In the genomic region with DNA sequence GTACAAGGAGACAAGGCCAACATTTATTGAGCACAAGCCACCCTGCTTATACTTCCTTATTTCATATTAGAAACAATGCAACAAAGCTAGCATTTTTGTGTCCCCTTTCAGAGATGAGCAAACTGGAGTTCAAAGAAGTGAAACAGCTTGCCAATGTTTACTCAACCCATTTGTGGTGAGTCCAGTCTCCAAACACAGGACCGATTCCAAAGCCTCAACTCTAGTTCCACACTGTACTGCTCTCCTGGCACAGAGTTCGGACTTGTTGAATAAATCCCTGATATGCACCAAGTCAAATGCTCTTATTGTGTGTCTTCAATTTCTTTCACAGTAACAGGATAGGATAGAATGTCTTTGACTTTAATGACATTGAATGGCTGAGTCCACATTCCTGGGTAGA, we compare ENCODE assay signal across 18 cellular contexts.
"Had no signal": no experiment of that assay in that cellular context is flagged by ENCODE, and none has a peak within 500 bp of the region (broad histone marks: within the 10 kb centered on the region; RNA-seq: fewer than 3 reads in every experiment).

No MANE protein-coding gene starts in this region.

- DNase-seq: activated CD4-positive, alpha-beta T cell treated with anti-CD3 and anti-CD28 coated beads, Interleukin-2, amount 50 U/mL, for 1 hour; activated CD8-positive, alpha-beta memory T cell treated with anti-CD3 and anti-CD28 coated beads for 24 hours; activated gamma-delta T cell treated with Interleukin-2 at 50 U/mL for 16 hours; activated naive CD8-positive, alpha-beta T cell treated with anti-CD3 and anti-CD28 coated beads for 36 hours; aorta; endodermal cell; left colon; mammary epithelial cell; naive B cell; retina; stimulated activated CD4-positive, alpha-beta T cell treated with anti-CD3 and anti-CD28 coated beads, Interleukin-15, amount 100 ng/mL, for 24 hours; stimulated activated CD4-positive, alpha-beta T cell treated with anti-CD3 and anti-CD28 coated beads, Interleukin-4, amount 100 ng/mL, for 1 hour; stimulated activated naive CD4-positive, alpha-beta T cell; T-helper 9 cell had no signal

- H3K9me3 Mint-ChIP-seq: activated naive CD8-positive, alpha-beta T cell treated with anti-CD3 and anti-CD28 coated beads for 36 hours; endodermal cell; type B pancreatic cell had no signal

- H3K36me3 Mint-ChIP-seq: activated naive CD8-positive, alpha-beta T cell treated with anti-CD3 and anti-CD28 coated beads for 36 hours; naive B cell; type B pancreatic cell had no signal

- H3K4me3 ChIP-seq: cardiac muscle cell, gastroesophageal sphincter had no signal

- H3K4me3 Mint-ChIP-seq: activated naive CD8-positive, alpha-beta T cell treated with anti-CD3 and anti-CD28 coated beads for 36 hours; endodermal cell; type B pancreatic cell had no signal

- ATAC-seq: gastroesophageal sphincter, left colon had no signal

- H3K27ac Mint-ChIP-seq: activated naive CD8-positive, alpha-beta T cell treated with anti-CD3 and anti-CD28 coated beads for 36 hours; endodermal cell; naive B cell; type B pancreatic cell had no signal

- H3K27me3 ChIP-seq: cardiac muscle cell, gastroesophageal sphincter had no signal

- H3K27ac ChIP-seq: cardiac muscle cell, gastroesophageal sphincter, parathyroid adenoma had no signal

- H3K9me3 ChIP-seq: gastroesophageal sphincter had no signal

- H3K4me1 ChIP-seq: parathyroid adenoma had no signal

- H3K4me1 Mint-ChIP-seq: activated naive CD8-positive, alpha-beta T cell treated with anti-CD3 and anti-CD28 coated beads for 36 hours had no signal

- H3K36me3 ChIP-seq: cardiac muscle cell, gastroesophageal sphincter had no signal
